1 cellular context compared by ENCODE assay signal in genomic region chr11:3165152-3165705, GRCh38.
TF ChIP-seq lines count a peak whose summit lies in the region.

OSBPL5 (minus strand) TSS chr11:3165310; CDS start chr11:3129148, 36,162 bp downstream.

TF ChIP-seq in K562, 482 proteins besides CTCF, POLR2A, EP300 and RAD21 (continued from another document):
- TF ChIP-seq, protein P1, sequence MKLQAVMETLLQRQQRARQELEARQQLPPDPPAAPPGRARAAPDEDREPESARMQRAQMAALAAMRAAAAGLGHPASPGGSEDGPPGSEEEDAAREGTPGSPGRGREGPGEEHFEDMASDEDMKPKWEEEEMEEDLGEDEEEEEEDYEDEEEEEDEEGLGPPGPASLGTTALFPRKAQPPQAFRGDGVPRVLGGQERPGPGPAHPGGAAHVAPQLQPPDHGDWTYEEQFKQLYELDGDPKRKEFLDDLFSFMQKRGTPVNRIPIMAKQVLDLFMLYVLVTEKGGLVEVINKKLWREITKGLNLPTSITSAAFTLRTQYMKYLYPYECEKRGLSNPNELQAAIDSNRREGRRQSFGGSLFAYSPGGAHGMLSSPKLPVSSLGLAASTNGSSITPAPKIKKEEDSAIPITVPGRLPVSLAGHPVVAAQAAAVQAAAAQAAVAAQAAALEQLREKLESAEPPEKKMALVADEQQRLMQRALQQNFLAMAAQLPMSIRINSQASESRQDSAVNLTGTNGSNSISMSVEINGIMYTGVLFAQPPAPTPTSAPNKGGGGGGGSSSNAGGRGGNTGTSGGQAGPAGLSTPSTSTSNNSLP (IDR thresholded peaks at IDR 0.05; ENCODE audit: borderline replicate concordance, low read depth, low read length): no peak
- 0 out of 2 replicates have a peak, but pooled peaks have one; percentile 42 for TF ChIP-seq MYC (IDR thresholded peaks at IDR 0.05; ENCODE audit: low read depth, low read length)
- TF ChIP-seq MYC (CRISPR knock-in tag; IDR thresholded peaks at IDR 0.05; ENCODE audit: borderline replicate concordance, low read depth): no peak
- peak; percentile 96 for TF ChIP-seq ZNF263 (CRISPR knock-in tag; IDR thresholded peaks at IDR 0.05; ENCODE audit: borderline replicate concordance)
- TF ChIP-seq ZNF695 (CRISPR knock-in tag; IDR thresholded peaks at IDR 0.05): no peak
- peak; percentile 39; the same call in 1 of the 2 replicates for TF ChIP-seq CTBP1 (IDR thresholded peaks at IDR 0.05; ENCODE audit: borderline replicate concordance)
- TF ChIP-seq, protein P2, sequence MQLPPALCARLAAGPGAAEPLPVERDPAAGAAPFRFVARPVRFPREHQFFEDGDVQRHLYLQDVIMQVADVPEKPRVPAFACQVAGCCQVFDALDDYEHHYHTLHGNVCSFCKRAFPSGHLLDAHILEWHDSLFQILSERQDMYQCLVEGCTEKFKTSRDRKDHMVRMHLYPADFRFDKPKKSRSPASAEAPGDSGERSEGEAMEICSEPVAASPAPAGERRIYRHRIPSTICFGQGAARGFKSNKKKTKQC (CRISPR knock-in tag; IDR thresholded peaks at IDR 0.05): 0 out of 2 replicates have a peak, but pooled peaks have one; percentile 37
